1 cellular context compared by ENCODE assay signal in the genomic region with DNA sequence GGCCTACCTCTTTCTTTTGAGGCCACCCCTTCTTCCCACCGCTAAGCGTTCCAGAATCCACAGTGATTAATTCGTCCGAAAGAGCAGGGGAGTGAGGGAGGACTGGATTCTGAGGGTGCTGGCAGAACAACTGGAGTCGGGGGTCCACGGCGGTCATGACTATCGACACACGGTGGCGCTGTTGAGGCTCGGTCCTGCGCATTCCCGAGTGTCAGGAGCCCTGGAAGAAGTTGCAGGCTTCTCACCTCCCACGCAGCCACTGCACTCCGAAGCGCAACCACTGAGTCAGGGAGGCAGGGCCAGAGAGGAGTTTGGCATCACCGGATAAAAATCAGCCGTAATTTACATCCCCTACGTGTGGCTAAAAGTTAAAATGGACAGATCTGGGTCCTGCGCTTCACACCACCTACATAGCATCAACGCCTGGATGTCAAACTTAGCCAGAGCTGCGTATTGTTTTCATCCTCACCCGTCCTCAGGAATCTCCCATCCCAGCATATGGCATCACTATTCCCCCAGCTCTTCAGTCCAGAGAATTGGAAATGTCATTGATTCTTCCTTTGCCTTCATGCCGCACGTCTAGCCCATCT.
TF ChIP-seq lines count a peak whose summit lies in the region.

No MANE protein-coding gene starts in this region.

TF ChIP-seq in H1, 55 proteins besides CTCF, POLR2A, EP300 and RAD21:
- no peak for TF ChIP-seq POU5F1 (IDR thresholded peaks at IDR 0.05; ENCODE audit: low read depth, low read length)
- TF ChIP-seq EGR1 (IDR thresholded peaks at IDR 0.05; ENCODE audit: borderline replicate concordance, low read depth, low read length): peak; percentile 84; the same call in 1 of the 2 replicates
- 0 out of 2 replicates have a peak, but pooled peaks have one; percentile 13 for TF ChIP-seq RXRA (IDR thresholded peaks at IDR 0.05; ENCODE audit: insufficient read depth, low read depth, low read length)
- TF ChIP-seq SAP30 (IDR thresholded peaks at IDR 0.05; ENCODE audit: insufficient read depth, insufficient replicate concordance, low read length): no peak
- TF ChIP-seq JUN (IDR thresholded peaks at IDR 0.05; ENCODE audit: low read depth, low read length): no peak
- TF ChIP-seq, protein P1, sequence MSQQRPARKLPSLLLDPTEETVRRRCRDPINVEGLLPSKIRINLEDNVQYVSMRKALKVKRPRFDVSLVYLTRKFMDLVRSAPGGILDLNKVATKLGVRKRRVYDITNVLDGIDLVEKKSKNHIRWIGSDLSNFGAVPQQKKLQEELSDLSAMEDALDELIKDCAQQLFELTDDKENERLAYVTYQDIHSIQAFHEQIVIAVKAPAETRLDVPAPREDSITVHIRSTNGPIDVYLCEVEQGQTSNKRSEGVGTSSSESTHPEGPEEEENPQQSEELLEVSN (IDR thresholded peaks at IDR 0.05): peak; percentile 44; the same call in 1 of the 2 replicates
- no peak for TF ChIP-seq TCF12 (IDR thresholded peaks at IDR 0.05; ENCODE audit: low read depth, low read length)
- TF ChIP-seq HDAC6 (IDR thresholded peaks at IDR 0.05; ENCODE audit: low read depth, low read length): no peak
- TF ChIP-seq ASH2L (IDR thresholded peaks at IDR 0.05; ENCODE audit: low read length): no peak
- TF ChIP-seq CTBP2 (IDR thresholded peaks at IDR 0.05; ENCODE audit: borderline replicate concordance, insufficient read depth, insufficient read length, low read length): no peak
- TF ChIP-seq SP4 (IDR thresholded peaks at IDR 0.05; ENCODE audit: low read length): no peak
- TF ChIP-seq, protein P2, sequence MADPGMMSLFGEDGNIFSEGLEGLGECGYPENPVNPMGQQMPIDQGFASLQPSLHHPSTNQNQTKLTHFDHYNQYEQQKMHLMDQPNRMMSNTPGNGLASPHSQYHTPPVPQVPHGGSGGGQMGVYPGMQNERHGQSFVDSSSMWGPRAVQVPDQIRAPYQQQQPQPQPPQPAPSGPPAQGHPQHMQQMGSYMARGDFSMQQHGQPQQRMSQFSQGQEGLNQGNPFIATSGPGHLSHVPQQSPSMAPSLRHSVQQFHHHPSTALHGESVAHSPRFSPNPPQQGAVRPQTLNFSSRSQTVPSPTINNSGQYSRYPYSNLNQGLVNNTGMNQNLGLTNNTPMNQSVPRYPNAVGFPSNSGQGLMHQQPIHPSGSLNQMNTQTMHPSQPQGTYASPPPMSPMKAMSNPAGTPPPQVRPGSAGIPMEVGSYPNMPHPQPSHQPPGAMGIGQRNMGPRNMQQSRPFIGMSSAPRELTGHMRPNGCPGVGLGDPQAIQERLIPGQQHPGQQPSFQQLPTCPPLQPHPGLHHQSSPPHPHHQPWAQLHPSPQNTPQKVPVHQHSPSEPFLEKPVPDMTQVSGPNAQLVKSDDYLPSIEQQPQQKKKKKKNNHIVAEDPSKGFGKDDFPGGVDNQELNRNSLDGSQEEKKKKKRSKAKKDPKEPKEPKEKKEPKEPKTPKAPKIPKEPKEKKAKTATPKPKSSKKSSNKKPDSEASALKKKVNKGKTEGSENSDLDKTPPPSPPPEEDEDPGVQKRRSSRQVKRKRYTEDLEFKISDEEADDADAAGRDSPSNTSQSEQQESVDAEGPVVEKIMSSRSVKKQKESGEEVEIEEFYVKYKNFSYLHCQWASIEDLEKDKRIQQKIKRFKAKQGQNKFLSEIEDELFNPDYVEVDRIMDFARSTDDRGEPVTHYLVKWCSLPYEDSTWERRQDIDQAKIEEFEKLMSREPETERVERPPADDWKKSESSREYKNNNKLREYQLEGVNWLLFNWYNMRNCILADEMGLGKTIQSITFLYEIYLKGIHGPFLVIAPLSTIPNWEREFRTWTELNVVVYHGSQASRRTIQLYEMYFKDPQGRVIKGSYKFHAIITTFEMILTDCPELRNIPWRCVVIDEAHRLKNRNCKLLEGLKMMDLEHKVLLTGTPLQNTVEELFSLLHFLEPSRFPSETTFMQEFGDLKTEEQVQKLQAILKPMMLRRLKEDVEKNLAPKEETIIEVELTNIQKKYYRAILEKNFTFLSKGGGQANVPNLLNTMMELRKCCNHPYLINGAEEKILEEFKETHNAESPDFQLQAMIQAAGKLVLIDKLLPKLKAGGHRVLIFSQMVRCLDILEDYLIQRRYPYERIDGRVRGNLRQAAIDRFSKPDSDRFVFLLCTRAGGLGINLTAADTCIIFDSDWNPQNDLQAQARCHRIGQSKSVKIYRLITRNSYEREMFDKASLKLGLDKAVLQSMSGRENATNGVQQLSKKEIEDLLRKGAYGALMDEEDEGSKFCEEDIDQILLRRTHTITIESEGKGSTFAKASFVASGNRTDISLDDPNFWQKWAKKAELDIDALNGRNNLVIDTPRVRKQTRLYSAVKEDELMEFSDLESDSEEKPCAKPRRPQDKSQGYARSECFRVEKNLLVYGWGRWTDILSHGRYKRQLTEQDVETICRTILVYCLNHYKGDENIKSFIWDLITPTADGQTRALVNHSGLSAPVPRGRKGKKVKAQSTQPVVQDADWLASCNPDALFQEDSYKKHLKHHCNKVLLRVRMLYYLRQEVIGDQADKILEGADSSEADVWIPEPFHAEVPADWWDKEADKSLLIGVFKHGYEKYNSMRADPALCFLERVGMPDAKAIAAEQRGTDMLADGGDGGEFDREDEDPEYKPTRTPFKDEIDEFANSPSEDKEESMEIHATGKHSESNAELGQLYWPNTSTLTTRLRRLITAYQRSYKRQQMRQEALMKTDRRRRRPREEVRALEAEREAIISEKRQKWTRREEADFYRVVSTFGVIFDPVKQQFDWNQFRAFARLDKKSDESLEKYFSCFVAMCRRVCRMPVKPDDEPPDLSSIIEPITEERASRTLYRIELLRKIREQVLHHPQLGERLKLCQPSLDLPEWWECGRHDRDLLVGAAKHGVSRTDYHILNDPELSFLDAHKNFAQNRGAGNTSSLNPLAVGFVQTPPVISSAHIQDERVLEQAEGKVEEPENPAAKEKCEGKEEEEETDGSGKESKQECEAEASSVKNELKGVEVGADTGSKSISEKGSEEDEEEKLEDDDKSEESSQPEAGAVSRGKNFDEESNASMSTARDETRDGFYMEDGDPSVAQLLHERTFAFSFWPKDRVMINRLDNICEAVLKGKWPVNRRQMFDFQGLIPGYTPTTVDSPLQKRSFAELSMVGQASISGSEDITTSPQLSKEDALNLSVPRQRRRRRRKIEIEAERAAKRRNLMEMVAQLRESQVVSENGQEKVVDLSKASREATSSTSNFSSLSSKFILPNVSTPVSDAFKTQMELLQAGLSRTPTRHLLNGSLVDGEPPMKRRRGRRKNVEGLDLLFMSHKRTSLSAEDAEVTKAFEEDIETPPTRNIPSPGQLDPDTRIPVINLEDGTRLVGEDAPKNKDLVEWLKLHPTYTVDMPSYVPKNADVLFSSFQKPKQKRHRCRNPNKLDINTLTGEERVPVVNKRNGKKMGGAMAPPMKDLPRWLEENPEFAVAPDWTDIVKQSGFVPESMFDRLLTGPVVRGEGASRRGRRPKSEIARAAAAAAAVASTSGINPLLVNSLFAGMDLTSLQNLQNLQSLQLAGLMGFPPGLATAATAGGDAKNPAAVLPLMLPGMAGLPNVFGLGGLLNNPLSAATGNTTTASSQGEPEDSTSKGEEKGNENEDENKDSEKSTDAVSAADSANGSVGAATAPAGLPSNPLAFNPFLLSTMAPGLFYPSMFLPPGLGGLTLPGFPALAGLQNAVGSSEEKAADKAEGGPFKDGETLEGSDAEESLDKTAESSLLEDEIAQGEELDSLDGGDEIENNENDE (IDR thresholded peaks at IDR 0.05; ENCODE audit: insufficient replicate concordance, low read length): no peak
- TF ChIP-seq RBBP5 (IDR thresholded peaks at IDR 0.05; ENCODE audit: borderline replicate concordance, low read depth, low read length): no peak
- TF ChIP-seq RFX5 (IDR thresholded peaks at IDR 0.05; ENCODE audit: borderline replicate concordance, low read depth, low read length): no peak
- TF ChIP-seq HDAC2 (IDR thresholded peaks at IDR 0.05; ENCODE audit: borderline replicate concordance in 1 of 2, low read depth in 2 of 2, low read length in 2 of 2): peak in 1 of 2 experiments; percentile 77; a peak in 1 of 4 replicates
- no peak for TF ChIP-seq TAF1 (IDR thresholded peaks at IDR 0.05; ENCODE audit: low read depth, low read length)
- TF ChIP-seq, protein P3, sequence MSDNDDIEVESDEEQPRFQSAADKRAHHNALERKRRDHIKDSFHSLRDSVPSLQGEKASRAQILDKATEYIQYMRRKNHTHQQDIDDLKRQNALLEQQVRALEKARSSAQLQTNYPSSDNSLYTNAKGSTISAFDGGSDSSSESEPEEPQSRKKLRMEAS (IDR thresholded peaks at IDR 0.05): peak; percentile 73
- TF ChIP-seq RNF2 (IDR thresholded peaks at IDR 0.05; ENCODE audit: borderline replicate concordance, low read depth, low read length, missing control alignments, poor library complexity, severe bottlenecking): no peak
- TF ChIP-seq TEAD4 (IDR thresholded peaks at IDR 0.05; ENCODE audit: low read depth, low read length): peak; percentile 84
- TF ChIP-seq SIN3A (conservative IDR thresholded peaks at IDR 0.05 in 1 of 2, IDR thresholded peaks at IDR 0.05 in 1 of 2; ENCODE audit: low read depth in 1 of 2, low read length in 2 of 2): 0 out of 4 replicates have a peak, but pooled peaks of 1 of the 2 experiments have one; percentile 59
- TF ChIP-seq TBP (IDR thresholded peaks at IDR 0.05; ENCODE audit: low read depth, low read length): 0 out of 2 replicates have a peak, but pooled peaks have one; percentile 9
- no peak for TF ChIP-seq TAF7 (optimal IDR thresholded peaks at IDR 0.05; ENCODE audit: borderline replicate concordance, low read depth, low read length)
- TF ChIP-seq MAFK (IDR thresholded peaks at IDR 0.05; ENCODE audit: low read depth, low read length): no peak
- no peak for TF ChIP-seq CBX5 (IDR thresholded peaks at IDR 0.05; ENCODE audit: low read depth, low read length)
- peak; percentile 76; the same call in 1 of the 2 replicates for TF ChIP-seq BACH1 (IDR thresholded peaks at IDR 0.05; ENCODE audit: low read length)
- no peak for TF ChIP-seq SP1 (IDR thresholded peaks at IDR 0.05; ENCODE audit: low read depth, low read length)
- TF ChIP-seq GTF2F1 (IDR thresholded peaks at IDR 0.05; ENCODE audit: borderline replicate concordance, low read depth, low read length): no peak
- TF ChIP-seq SRF (IDR thresholded peaks at IDR 0.05; ENCODE audit: low read depth, low read length): no peak
- no peak for TF ChIP-seq BCL11A (IDR thresholded peaks at IDR 0.05; ENCODE audit: low read depth in 2 of 2, low read length in 2 of 2)
- TF ChIP-seq FOSL1 (IDR thresholded peaks at IDR 0.05; ENCODE audit: insufficient read depth, low read depth, low read length): no peak
- no peak for TF ChIP-seq KDM5A (IDR thresholded peaks at IDR 0.05; ENCODE audit: low read length)
- TF ChIP-seq JUND (IDR thresholded peaks at IDR 0.05; ENCODE audit: low read length): no peak
- no peak for TF ChIP-seq CBX8 (IDR thresholded peaks at IDR 0.05; ENCODE audit: borderline replicate concordance, low read depth, low read length)
- no peak for TF ChIP-seq BRCA1 (IDR thresholded peaks at IDR 0.05; ENCODE audit: low read depth, low read length)
- peak; percentile 54; the same call in 1 of the 2 replicates for TF ChIP-seq YY1 (IDR thresholded peaks at IDR 0.05; ENCODE audit: low read depth, low read length)
- no peak for TF ChIP-seq KDM1A (IDR thresholded peaks at IDR 0.05; ENCODE audit: borderline replicate concordance, low read length)
- no peak for TF ChIP-seq SIRT6 (IDR thresholded peaks at IDR 0.05; ENCODE audit: low read length)
- peak; percentile 50; the same call in 1 of the 2 replicates for TF ChIP-seq CREB1 (IDR thresholded peaks at IDR 0.05)
